Comparison of ENCODE assay signal across 30 cellular contexts in the genomic region with DNA sequence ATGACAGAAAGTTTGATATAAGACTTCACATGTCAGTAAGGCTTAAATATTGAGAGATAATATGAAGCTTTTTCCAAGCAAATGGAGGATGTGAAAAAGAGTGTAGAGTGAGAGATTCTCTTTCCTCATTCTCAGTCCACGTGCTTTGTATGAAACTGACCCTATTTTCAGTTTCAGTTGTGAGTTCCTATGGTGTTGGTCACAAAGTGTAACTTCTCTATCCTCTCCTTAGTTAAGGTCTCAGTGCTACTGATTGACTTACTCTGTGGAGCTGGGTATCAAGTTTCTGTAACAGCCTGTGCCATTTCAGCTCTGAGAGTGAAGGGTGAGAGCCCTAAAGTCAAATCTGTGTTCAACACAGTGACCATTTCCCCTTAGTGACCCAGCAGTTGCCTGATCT.
DNase-seq lines count a peak whose midpoint lies in the region; ATAC-seq and TF ChIP-seq lines count a peak whose summit lies in the region.
"Had no signal": no experiment of that assay in that cellular context is flagged by ENCODE, and none has a peak within 500 bp of the region (broad histone marks: within the 10 kb centered on the region; RNA-seq: fewer than 3 reads in every experiment).

No MANE protein-coding gene starts in this region.

- H3K9me3 Mint-ChIP-seq in MCF 10A (ENCODE audit: unreplicated experiment) = no peaks in the 10 kb centered on the region

- no peaks in the 10 kb centered on the region for H3K27me3 ChIP-seq in ACC112 (ENCODE audit: insufficient read depth, low read length)
- H3K27me3 ChIP-seq: ascending aorta, cardiac muscle cell, colonic mucosa, heart right ventricle, tibial nerve had no signal

- no peaks in the 10 kb centered on the region for H3K4me1 ChIP-seq in ACC112 (ENCODE audit: control insufficient read depth, insufficient read depth, low read length, unreplicated experiment)
- H3K4me1 ChIP-seq: ascending aorta, colonic mucosa, heart right ventricle, tibial nerve had no signal

- no peak for TF ChIP-seq CTCF in MCF 10A (IDR thresholded peaks at IDR 0.05; ENCODE audit: unreplicated experiment)

- no peaks in the 10 kb centered on the region for H3K4me1 Mint-ChIP-seq in MCF 10A (ENCODE audit: insufficient read depth, unreplicated experiment)
- H3K4me1 Mint-ChIP-seq: activated naive CD4-positive, alpha-beta T cell treated with anti-CD3 and anti-CD28 coated beads, Interleukin-2, amount 50 U/mL, for 24 hours; activated T-helper 17 cell treated with anti-CD3 and anti-CD28 coated beads, Interleukin-2, amount 50 U/mL, for 72 hours; natural killer cell; stimulated activated naive CD8-positive, alpha-beta T cell treated with anti-CD3 and anti-CD28 coated beads, Interleukin-15, amount 100 ng/mL, for 72 hours had no signal

- BruUV-seq in MCF 10A (replicated peaks; lab: Mats Ljungman, UMichigan) = no TSS peak

- ATAC-seq in GM21390 (IDR thresholded peaks at IDR 0.05; ENCODE audit: unreplicated experiment) = peak; percentile 72
- peak; percentile 41 for ATAC-seq in HG03175 (IDR thresholded peaks at IDR 0.05; ENCODE audit: unreplicated experiment)
- ATAC-seq: activated T-helper 17 cell treated with anti-CD3 and anti-CD28 coated beads, Interleukin-2, amount 50 U/mL, for 72 hours; effector memory CD8-positive, alpha-beta T cell; heart right ventricle; natural killer cell; stimulated activated naive CD8-positive, alpha-beta T cell treated with anti-CD3 and anti-CD28 coated beads, Interleukin-15, amount 100 ng/mL, for 72 hours had no signal

- H3K4me3 ChIP-seq in ACC112 (ENCODE audit: low read depth, low read length) = no peak overlapping the region
- H3K4me3 ChIP-seq: ascending aorta, cardiac muscle cell, colonic mucosa, heart right ventricle, lung, tibial nerve had no signal

- H3K27me3 Mint-ChIP-seq in MCF 10A (ENCODE audit: insufficient read depth, unreplicated experiment) = no peaks in the 10 kb centered on the region
- H3K27me3 Mint-ChIP-seq: activated CD4-positive, alpha-beta memory T cell treated with anti-CD3 and anti-CD28 coated beads for 36 hours; activated naive CD4-positive, alpha-beta T cell treated with anti-CD3 and anti-CD28 coated beads, Interleukin-2, amount 50 U/mL, for 24 hours; activated T-helper 17 cell treated with anti-CD3 and anti-CD28 coated beads, Interleukin-2, amount 50 U/mL, for 72 hours; CD4-positive, alpha-beta T cell; effector memory CD8-positive, alpha-beta T cell; stimulated activated naive CD8-positive, alpha-beta T cell treated with anti-CD3 and anti-CD28 coated beads, Interleukin-15, amount 100 ng/mL, for 72 hours had no signal

- H3K79me2 ChIP-seq in ACC112 (ENCODE audit: control insufficient read depth, insufficient read depth, low read length, unreplicated experiment) = no peaks in the 10 kb centered on the region

- intact Hi-C loops in MCF 10A (cut with micrococcal nuclease) = no loop called here

- DNase-seq in NCI-H69 (lab: John Stamatoyannopoulos, UW) (peak; percentile 3), NCI-H2107 treated with DMSO at 0.1 percent for 48 hours (lab: John Stamatoyannopoulos, UW; ENCODE audit: unreplicated experiment) (no peak), MCF 10A (ENCODE audit: unreplicated experiment) (no peak)
- no peak for DNase-seq in activated naive CD4-positive, alpha-beta T cell treated with anti-CD3 and anti-CD28 coated beads, Interleukin-2, amount 50 U/mL, for 16 hours
- no peak for DNase-seq in stimulated activated naive CD4-positive, alpha-beta T cell treated with Interleukin-2 at 50 U/mL for 16 hours (lab: John Stamatoyannopoulos, UW)
- DNase-seq: activated CD4-positive, alpha-beta memory T cell treated with anti-CD3 and anti-CD28 coated beads for 36 hours; activated CD4-positive, CD25-positive, alpha-beta regulatory T cell treated with anti-CD3 and anti-CD28 coated beads, Interleukin-2, amount 50 U/mL, for 72 hours; AML-193; CD4-positive, alpha-beta T cell; colonic mucosa; effector memory CD8-positive, alpha-beta T cell; EL; heart right ventricle; kidney glomerular epithelial cell; natural killer cell; NCI-H1694; NCI-H526 treated with DMSO at 0.1 percent for 48 hours; SK-N-SH; stimulated activated naive CD8-positive, alpha-beta T cell treated with anti-CD3 and anti-CD28 coated beads, Interleukin-15, amount 100 ng/mL, for 72 hours had no signal

- H2AFZ ChIP-seq in ACC112 (ENCODE audit: low read length, unreplicated experiment) = peak overlapping the region; percentile 22

- CTCF ChIA-PET in MCF 10A (lab: Yijun Ruan, JAX) = interaction anchor here (0.5 kb wide), 1 partner anchor 1578 kb away, joined by 4 read pairs; no protein-coding TSS in a partner anchor

- H3K36me3 Mint-ChIP-seq in MCF 10A (ENCODE audit: insufficient read depth, unreplicated experiment) = no peaks in the 10 kb centered on the region
- H3K36me3 Mint-ChIP-seq: activated CD4-positive, alpha-beta memory T cell treated with anti-CD3 and anti-CD28 coated beads for 36 hours; activated naive CD4-positive, alpha-beta T cell treated with anti-CD3 and anti-CD28 coated beads, Interleukin-2, amount 50 U/mL, for 24 hours; natural killer cell had no signal

- POLR2A ChIA-PET in MCF 10A (lab: Yijun Ruan, JAX) = no interaction called here

- H3K27ac Mint-ChIP-seq in MCF 10A (ENCODE audit: low read depth, unreplicated experiment) = no peak overlapping the region
- H3K27ac Mint-ChIP-seq: activated CD4-positive, alpha-beta memory T cell treated with anti-CD3 and anti-CD28 coated beads for 36 hours; activated naive CD4-positive, alpha-beta T cell treated with anti-CD3 and anti-CD28 coated beads, Interleukin-2, amount 50 U/mL, for 24 hours; activated T-helper 17 cell treated with anti-CD3 and anti-CD28 coated beads, Interleukin-2, amount 50 U/mL, for 72 hours; CD4-positive, alpha-beta T cell; effector memory CD8-positive, alpha-beta T cell; natural killer cell; stimulated activated naive CD8-positive, alpha-beta T cell treated with anti-CD3 and anti-CD28 coated beads, Interleukin-15, amount 100 ng/mL, for 72 hours; T-helper 1 cell treated with Interleukin-12 subunit alpha and Interleukin-12 subunit beta and Interleukin-4 antibody, amounts not matched to agents 30 μg/mL and 1 μg/mL, for 36 hours had no signal

- H3K4me3 Mint-ChIP-seq in MCF 10A (ENCODE audit: unreplicated experiment) = no peak overlapping the region
- H3K4me3 Mint-ChIP-seq: activated CD4-positive, alpha-beta memory T cell treated with anti-CD3 and anti-CD28 coated beads for 36 hours; activated naive CD4-positive, alpha-beta T cell treated with anti-CD3 and anti-CD28 coated beads, Interleukin-2, amount 50 U/mL, for 24 hours; activated T-helper 17 cell treated with anti-CD3 and anti-CD28 coated beads, Interleukin-2, amount 50 U/mL, for 72 hours; CD4-positive, alpha-beta T cell; effector memory CD8-positive, alpha-beta T cell; natural killer cell; stimulated activated naive CD8-positive, alpha-beta T cell treated with anti-CD3 and anti-CD28 coated beads, Interleukin-15, amount 100 ng/mL, for 72 hours; T-helper 1 cell treated with Interleukin-12 subunit alpha and Interleukin-12 subunit beta and Interleukin-4 antibody, amounts not matched to agents 30 μg/mL and 1 μg/mL, for 36 hours had no signal

- H3K27ac ChIP-seq in ACC112 (ENCODE audit: low read depth, low read length) = no peak overlapping the region
- H3K27ac ChIP-seq: ascending aorta, cardiac muscle cell, colonic mucosa, heart right ventricle, HL-60, tibial nerve had no signal

- H3K36me3 ChIP-seq in ACC112 (ENCODE audit: insufficient read depth, low read length) = no peaks in the 10 kb centered on the region
- H3K36me3 ChIP-seq: ascending aorta, cardiac muscle cell, colonic mucosa, heart right ventricle, tibial nerve had no signal
